Comparison of ENCODE assay signal across 36 cellular contexts in the genomic region with DNA sequence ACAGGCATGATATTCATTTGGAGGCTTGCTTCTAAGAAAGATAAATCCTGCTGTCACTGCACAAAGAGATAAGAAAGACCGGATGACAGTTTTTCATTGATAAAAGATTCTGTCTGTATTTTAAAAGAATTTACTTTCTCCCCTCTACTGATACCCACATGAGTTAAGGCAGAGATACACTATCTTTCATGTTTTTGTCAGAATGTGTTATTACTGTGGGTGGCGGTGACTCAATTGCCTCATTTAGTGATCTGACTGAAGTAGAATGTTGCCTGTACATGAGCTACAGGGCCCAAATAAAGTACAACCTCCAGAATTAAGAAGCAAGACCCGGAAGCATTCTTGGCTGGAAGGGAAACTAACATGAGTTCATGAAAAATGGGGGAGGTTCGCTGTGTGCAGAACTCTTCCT.
"Had no signal": no experiment of that assay in that cellular context is flagged by ENCODE, and none has a peak within 500 bp of the region (broad histone marks: within the 10 kb centered on the region; RNA-seq: fewer than 3 reads in every experiment).

No MANE protein-coding gene starts in this region.

- H3K27ac Mint-ChIP-seq: activated B cell treated with CpG ODN at 0.5 μM for 24 hours; activated CD4-positive, alpha-beta memory T cell treated with anti-CD3 and anti-CD28 coated beads, Interleukin-2, amount 10 ng/mL, durations not matched to agents 7 days and 5 days; activated CD8-positive, alpha-beta memory T cell treated with anti-CD3 and anti-CD28 coated beads, Interleukin-2, amount 10 ng/mL, durations not matched to agents 7 days and 5 days; activated naive CD4-positive, alpha-beta T cell treated with anti-CD3 and anti-CD28 coated beads, Interleukin-2, amount 10 ng/mL, durations not matched to agents 7 days and 5 days; activated naive CD8-positive, alpha-beta T cell had no signal

- H3K27ac ChIP-seq: ascending aorta, body of pancreas, breast epithelium, PC-9, RWPE1, VCaP had no signal

- H3K4me3 ChIP-seq: ascending aorta, body of pancreas, breast epithelium, PC-9 had no signal

- H3K9me3 ChIP-seq: ascending aorta, body of pancreas, breast epithelium had no signal

- H3K4me1 ChIP-seq: ascending aorta, body of pancreas, breast epithelium had no signal

- DNase-seq: activated B cell treated with CpG ODN at 0.5 μM for 24 hours; activated CD4-positive, alpha-beta memory T cell treated with anti-CD3 and anti-CD28 coated beads, Interleukin-2, amount 10 ng/mL, durations not matched to agents 7 days and 5 days; activated CD4-positive, alpha-beta T cell treated with anti-CD3 and anti-CD28 coated beads for 48 hours; activated CD4-positive, CD25-positive, alpha-beta regulatory T cell treated with anti-CD3 and anti-CD28 coated beads, Interleukin-2, amount 50 U/mL, for 72 hours; activated CD8-positive, alpha-beta memory T cell treated with anti-CD3 and anti-CD28 coated beads for 24 hours; activated CD8-positive, alpha-beta memory T cell treated with anti-CD3 and anti-CD28 coated beads, Interleukin-2, amount 10 ng/mL, durations not matched to agents 7 days and 5 days; activated CD8-positive, alpha-beta memory T cell treated with anti-CD3 and anti-CD28 coated beads, Interleukin-2, amount 50 U/mL, for 48 hours; activated effector memory CD4-positive, alpha-beta T cell treated with Interleukin-2 at 50 U/mL for 16 hours; activated naive CD4-positive, alpha-beta T cell treated with anti-CD3 and anti-CD28 coated beads, Interleukin-2, amount 10 ng/mL, durations not matched to agents 7 days and 5 days; activated T-cell treated with anti-CD3 and anti-CD28 coated beads, Interleukin-2, amount 50 U/mL, for 48 hours; amygdala; body of pancreas; Karpas-422; KBM-7; NCI-H1105; NCI-H1417 treated with DMSO at 0.1 percent for 48 hours; NCI-H187 treated with DMSO at 0.1 percent for 48 hours; NCI-H2081; NCI-H2171 treated with DMSO at 0.1 percent for 48 hours; NCI-H2227 treated with DMSO at 0.1 percent for 48 hours; NCI-H446 treated with DMSO at 0.1 percent for 48 hours; NCI-H524; NK-92 treated with Interleukin-12 subunit alpha and Interleukin-12 subunit beta, amount 100 ng/mL, for 24 hours; PC-9; SIG-M5; SW 1271; T-helper 1 cell; T-helper 2 cell; T-helper 9 cell had no signal

- H3K9me3 Mint-ChIP-seq: activated B cell treated with CpG ODN at 0.5 μM for 24 hours; activated CD4-positive, alpha-beta memory T cell treated with anti-CD3 and anti-CD28 coated beads, Interleukin-2, amount 10 ng/mL, durations not matched to agents 7 days and 5 days; activated naive CD4-positive, alpha-beta T cell treated with anti-CD3 and anti-CD28 coated beads, Interleukin-2, amount 10 ng/mL, durations not matched to agents 7 days and 5 days had no signal

- H3K36me3 Mint-ChIP-seq: activated CD8-positive, alpha-beta memory T cell treated with anti-CD3 and anti-CD28 coated beads, Interleukin-2, amount 10 ng/mL, durations not matched to agents 7 days and 5 days; activated naive CD4-positive, alpha-beta T cell treated with anti-CD3 and anti-CD28 coated beads, Interleukin-2, amount 10 ng/mL, durations not matched to agents 7 days and 5 days; activated naive CD8-positive, alpha-beta T cell had no signal

- ATAC-seq: activated CD8-positive, alpha-beta memory T cell treated with anti-CD3 and anti-CD28 coated beads, Interleukin-2, amount 10 ng/mL, durations not matched to agents 7 days and 5 days; body of pancreas; Right ventricle myocardium inferior had no signal

- FAIRE-seq: RCC 7860 had no signal

- H3K27me3 ChIP-seq: ascending aorta, body of pancreas, breast epithelium had no signal

- H3K36me3 ChIP-seq: ascending aorta, breast epithelium had no signal

- H2AFZ ChIP-seq: PC-9 had no signal

- H3K4me1 Mint-ChIP-seq: activated B cell treated with CpG ODN at 0.5 μM for 24 hours; activated CD4-positive, alpha-beta memory T cell treated with anti-CD3 and anti-CD28 coated beads, Interleukin-2, amount 10 ng/mL, durations not matched to agents 7 days and 5 days; activated CD8-positive, alpha-beta memory T cell treated with anti-CD3 and anti-CD28 coated beads, Interleukin-2, amount 10 ng/mL, durations not matched to agents 7 days and 5 days; activated naive CD4-positive, alpha-beta T cell treated with anti-CD3 and anti-CD28 coated beads, Interleukin-2, amount 10 ng/mL, durations not matched to agents 7 days and 5 days had no signal

- H3K4me3 Mint-ChIP-seq: activated B cell treated with CpG ODN at 0.5 μM for 24 hours; activated CD4-positive, alpha-beta memory T cell treated with anti-CD3 and anti-CD28 coated beads, Interleukin-2, amount 10 ng/mL, durations not matched to agents 7 days and 5 days; activated CD8-positive, alpha-beta memory T cell treated with anti-CD3 and anti-CD28 coated beads, Interleukin-2, amount 10 ng/mL, durations not matched to agents 7 days and 5 days; activated naive CD4-positive, alpha-beta T cell treated with anti-CD3 and anti-CD28 coated beads, Interleukin-2, amount 10 ng/mL, durations not matched to agents 7 days and 5 days; activated naive CD8-positive, alpha-beta T cell had no signal

- H3K27me3 Mint-ChIP-seq: activated CD4-positive, alpha-beta memory T cell treated with anti-CD3 and anti-CD28 coated beads, Interleukin-2, amount 10 ng/mL, durations not matched to agents 7 days and 5 days; activated CD8-positive, alpha-beta memory T cell treated with anti-CD3 and anti-CD28 coated beads, Interleukin-2, amount 10 ng/mL, durations not matched to agents 7 days and 5 days; activated naive CD4-positive, alpha-beta T cell treated with anti-CD3 and anti-CD28 coated beads, Interleukin-2, amount 10 ng/mL, durations not matched to agents 7 days and 5 days had no signal

- H3K4me2 ChIP-seq: PC-9 had no signal
